Comparison of ENCODE assay signal across 16 cellular contexts in genomic region chr2:102055346-102055975, GRCh38.
DNase-seq lines count a peak whose midpoint lies in the region; ATAC-seq and TF ChIP-seq lines count a peak whose summit lies in the region.
"Had no signal": no experiment of that assay in that cellular context is flagged by ENCODE, and none has a peak within 500 bp of the region (broad histone marks: within the 10 kb centered on the region; RNA-seq: fewer than 3 reads in every experiment).

No MANE protein-coding gene starts in this region.

- H3K4me3 ChIP-seq in heart left ventricle = no peak overlapping the region
- no peak overlapping the region for H3K4me3 ChIP-seq in fibroblast of villous mesenchyme (ENCODE audit: low read depth, low read length)

- H3K36me3 ChIP-seq in heart left ventricle = no peaks in the 10 kb centered on the region

- TF ChIP-seq POLR2A in heart left ventricle (IDR thresholded peaks at IDR 0.05) = no peak

- no peak for ATAC-seq in heart left ventricle
- no peak for ATAC-seq in stimulated activated naive CD8-positive, alpha-beta T cell treated with anti-CD3 and anti-CD28 coated beads, Interleukin-15, Interleukin-2, amounts not matched to agents 100 U/mL and 50 U/mL, for 24 hours
- no peak for ATAC-seq in HG03108 (IDR thresholded peaks at IDR 0.05; ENCODE audit: unreplicated experiment)

- H3K27me3 ChIP-seq in heart left ventricle = peaks cover 0 to 4% (median 0%) of the 10 kb centered on the region in 9 donors

- WGBS in heart left ventricle, 4 donors = 60 to 70% (median 69%) methylated on average over 5 of the region's 5 CpGs

- no peaks in the 10 kb centered on the region for H3K9me3 ChIP-seq in heart left ventricle

- intact Hi-C loops in heart left ventricle (cut with DNase I) = no loop called here
- intact Hi-C loops in cardiac septum (cut with DNase I) = no loop called here

- DNase-seq in heart left ventricle (no peak), cardiac septum (ENCODE audit: low spot score) (no peak), fibroblast of villous mesenchyme (ENCODE audit: low read depth) (peak; percentile 80), renal cortical epithelial cell (ENCODE audit: low read depth) (peak; percentile 88), islet precursor cell (no peak), LoVo (ENCODE audit: low spot score) (no peak)
- no peak for DNase-seq in stimulated activated naive CD8-positive, alpha-beta T cell treated with anti-CD3 and anti-CD28 coated beads, Interleukin-15, Interleukin-2, amounts not matched to agents 100 U/mL and 50 U/mL, for 24 hours
- DNase-seq: activated B cell treated with CpG ODN at 0.5 μM for 24 hours; activated naive CD4-positive, alpha-beta T cell treated with anti-CD3 and anti-CD28 coated beads, Interleukin-2, amount 10 ng/mL, durations not matched to agents 7 days and 5 days; CD8-positive, alpha-beta memory T cell; KBM-7; NCI-H146; NCI-H446 treated with DMSO at 0.1 percent for 48 hours; OCI-M1 had no signal

- no peak for TF ChIP-seq CTCF in heart left ventricle (IDR thresholded peaks at IDR 0.05)
- no peak for TF ChIP-seq CTCF in fibroblast of villous mesenchyme (IDR thresholded peaks at IDR 0.05; ENCODE audit: insufficient read depth, low read depth, low read length)

- H3K4me1 ChIP-seq in heart left ventricle = peaks cover 4 to 67% (median 31%) of the 10 kb centered on the region in 12 donors

- peak overlapping the region in 11 of 12 donors; percentile 4 to 79 (median 35) for H3K27ac ChIP-seq in heart left ventricle
- H3K27ac ChIP-seq: parathyroid adenoma had no signal

Comparison
In these comparisons a context has a peak if more than half of its experiments do, and no peak if none do; other contexts are left out.
1. DNase-seq: peak in fibroblast of villous mesenchyme (single experiment) and renal cortical epithelial cell (single experiment); none in heart left ventricle (0 of 5), cardiac septum (single experiment), stimulated activated naive CD8-positive, alpha-beta T cell treated with anti-CD3 and anti-CD28 coated beads, Interleukin-15, Interleukin-2, amounts not matched to agents 100 U/mL and 50 U/mL, for 24 hours (single experiment), islet precursor cell (single experiment) and LoVo (single experiment).